Comparison of ENCODE assay signal across 8 cellular contexts in genomic region chr13:19864339-19865309, GRCh38. TPM values are rescaled to one million over a fixed set of nuclear protein-coding genes. Genes with fewer than 3 reads are reported as not detected.
DNase-seq lines count a peak whose midpoint lies in the region; ATAC-seq and TF ChIP-seq lines count a peak whose summit lies in the region.

No MANE protein-coding gene starts in this region.

- peak; percentile 75 for TF ChIP-seq CTCF in RWPE1 (conservative IDR thresholded peaks at IDR 0.05; ENCODE audit: low read depth)
- TF ChIP-seq CTCF in suprapubic skin (IDR thresholded peaks at IDR 0.05), result peak; percentile 48 to 79

- no peaks in the 10 kb centered on the region for H3K27me3 ChIP-seq in suprapubic skin

- H3K4me1 ChIP-seq in suprapubic skin, result peaks cover 25% of the 10 kb centered on the region

- H3K27ac Mint-ChIP-seq in IgD-negative memory B cell, result peak overlapping the region; percentile 82 to 96 (median 96)

- no peak for TF ChIP-seq EP300 in suprapubic skin (IDR thresholded peaks at IDR 0.05)

- no peaks in the 10 kb centered on the region for H3K9me3 Mint-ChIP-seq in IgD-negative memory B cell

- H3K4me1 Mint-ChIP-seq in IgD-negative memory B cell, result peaks cover 13 to 21% (median 14%) of the 10 kb centered on the region in 3 donors

- H3K9me3 ChIP-seq in suprapubic skin, result no peaks in the 10 kb centered on the region

- no peak for TF ChIP-seq POLR2A in suprapubic skin (IDR thresholded peaks at IDR 0.05)

- H3K36me3 Mint-ChIP-seq in IgD-negative memory B cell, result peaks cover 2% of the 10 kb centered on the region

- peak overlapping the region; percentile 86 to 96 (median 92) for H3K4me3 Mint-ChIP-seq in IgD-negative memory B cell

- peak; percentile 25 for ATAC-seq in GM21526 (IDR thresholded peaks at IDR 0.05; ENCODE audit: low FRiP score, unreplicated experiment)

- peak overlapping the region; percentile 67 for H3K4me3 ChIP-seq in suprapubic skin

- CTCF ChIA-PET in RWPE1 (lab: Yijun Ruan, JAX), result interaction anchor here (0.6 to 1.1 kb wide), 4 partner anchors 26 to 307 kb away, joined by 3 to 5 read pairs (median 4); no protein-coding TSS in a partner anchor

- H3K36me3 ChIP-seq in suprapubic skin, result no peaks in the 10 kb centered on the region

- POLR2A ChIA-PET in RWPE1 (lab: Yijun Ruan, JAX; ENCODE audit: low non-redundant PET), result no interaction called here

- WGBS in suprapubic skin, result 8% methylated on average over 29 of the region's 54 CpGs

- H3K27ac ChIP-seq in RWPE1 (peak overlapping the region; percentile 99), suprapubic skin (peak overlapping the region; percentile 99)

- peak; percentile 43 for DNase-seq in DMS79 treated with DMSO at 0.1 percent for 48 hours (lab: John Stamatoyannopoulos, UW)
- no peak for DNase-seq in RWPE1 (ENCODE audit: low spot score)
- peak; percentile 76 for DNase-seq in activated naive CD4-positive, alpha-beta T cell treated with Interleukin-2 at 50 U/mL for 16 hours
- DNase-seq in globus pallidus (ENCODE audit: low spot score), result peak; percentile 67
- peak in 52 of 56 donors; percentile 7 to 88 (median 71) for DNase-seq in nucleus accumbens (lab: John Stamatoyannopoulos, UW)
- peak; percentile 82 to 86 for DNase-seq in suprapubic skin (ENCODE audit: low spot score in 2 of 2)

- no peaks in the 10 kb centered on the region for H3K27me3 Mint-ChIP-seq in IgD-negative memory B cell

RNA-seq across cellular contexts. Expression of gene ZMYM5, which starts 1.2 kb away (rescaled TPM):
- 31.7 TPM for polyA plus RNA-seq in IgD-negative memory B cell
- 10 to 100 TPM in 3 of 4 donors, 1 to 10 TPM in 1; 8.8 to 25.7 (median 13.4) TPM for total RNA-seq in suprapubic skin
